8 cellular contexts compared by ENCODE assay signal in the genomic region with DNA sequence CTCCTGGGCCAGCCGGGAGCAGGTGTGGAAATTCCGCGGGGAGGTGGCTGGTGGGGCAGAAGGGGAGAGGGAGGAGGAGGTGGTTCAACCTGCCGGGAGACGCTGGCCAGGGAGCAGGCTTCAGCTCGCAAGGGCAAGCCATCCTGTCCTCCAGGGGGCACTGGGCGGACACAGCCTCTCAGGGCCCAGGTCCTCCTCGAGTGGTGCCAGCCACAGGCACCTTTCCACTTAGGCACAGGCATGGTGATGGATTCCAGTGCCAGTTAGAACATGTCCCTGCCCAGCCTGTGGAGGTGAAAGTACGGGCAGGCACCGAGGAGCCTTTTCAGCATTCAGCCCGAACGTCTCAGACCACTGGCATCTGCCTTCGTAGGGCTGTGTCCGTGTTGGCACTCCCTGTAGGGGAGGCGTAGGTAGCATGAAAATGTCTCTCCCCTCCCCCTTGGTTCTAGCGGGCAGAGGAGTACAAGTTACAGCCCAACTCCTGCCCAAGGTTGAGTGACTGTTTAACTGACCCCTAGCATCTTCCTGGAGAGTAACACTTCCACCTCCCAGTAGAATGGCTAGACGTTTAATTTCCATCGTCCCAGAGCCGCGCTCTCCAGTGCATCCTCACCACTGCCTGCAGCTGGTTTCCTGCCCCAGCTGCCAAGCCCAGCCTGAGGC. TPM values are rescaled to one million over a fixed set of nuclear protein-coding genes. Genes with fewer than 3 reads are reported as not detected.
DNase-seq lines count a peak whose midpoint lies in the region; ATAC-seq and TF ChIP-seq lines count a peak whose summit lies in the region.

No MANE protein-coding gene starts in this region.

- intact Hi-C loops in CD4-positive, alpha-beta memory T cell (cut with micrococcal nuclease), result no loop called here
- intact Hi-C loops in vagina (cut with DNase I), result no loop called here

- POLR2A ChIA-PET in CD4-positive, alpha-beta memory T cell (lab: Charles Lee; ENCODE audit: partially characterized antibody), result no interaction called here

- peaks cover 12% of the 10 kb centered on the region for H3K4me1 ChIP-seq in CD4-positive, alpha-beta memory T cell (ENCODE audit: insufficient read depth, low read length)
- H3K4me1 ChIP-seq in esophagus (ENCODE audit: control insufficient read depth in 2 of 2, insufficient read depth in 2 of 2, low read length in 1 of 2), result peaks cover 6 to 21% of the 10 kb centered on the region in 2 donors
- peaks cover 4 to 26% of the 10 kb centered on the region in 2 donors for H3K4me1 ChIP-seq in muscle layer of duodenum (ENCODE audit: control insufficient read depth in 1 of 2, insufficient read depth in 2 of 2, low read length in 2 of 2)
- H3K4me1 ChIP-seq in vagina, result peaks cover 60% of the 10 kb centered on the region

- peak overlapping the region in 6 of 8 donors; percentile 13 to 60 (median 44) for H3K4me3 Mint-ChIP-seq in CD4-positive, alpha-beta memory T cell
- no peak overlapping the region for H3K4me3 Mint-ChIP-seq in activated T-helper 17 cell treated with anti-CD3 and anti-CD28 coated beads, Interleukin-2, amount 50 U/mL, for 72 hours

- 17 to 30% methylated on average over 18 to 20 of the region's 20 CpGs for WGBS in esophagus, 2 donors

- no peaks in the 10 kb centered on the region for H3K36me3 Mint-ChIP-seq in CD4-positive, alpha-beta memory T cell
- no peaks in the 10 kb centered on the region for H3K36me3 Mint-ChIP-seq in activated T-helper 17 cell treated with anti-CD3 and anti-CD28 coated beads, Interleukin-2, amount 50 U/mL, for 72 hours (ENCODE audit: low read depth)

- peaks cover 14% of the 10 kb centered on the region for H3K27me3 ChIP-seq in CD4-positive, alpha-beta memory T cell (ENCODE audit: insufficient read depth, low read length)
- H3K27me3 ChIP-seq in esophagus (ENCODE audit: control insufficient read depth in 1 of 2, insufficient read depth in 2 of 2, low read length in 2 of 2) (no peaks in the 10 kb centered on the region), muscle layer of duodenum (ENCODE audit: low read depth, low read length) (no peaks in the 10 kb centered on the region), vagina (no peaks in the 10 kb centered on the region)

- no peaks in the 10 kb centered on the region for H3K9me3 ChIP-seq in CD4-positive, alpha-beta memory T cell (ENCODE audit: control insufficient read depth in 1 of 2, low read length in 2 of 2)
- H3K9me3 ChIP-seq in esophagus (ENCODE audit: control insufficient read depth in 2 of 2, insufficient read depth in 1 of 2, low read depth in 1 of 2, low read length in 1 of 2) (no peaks in the 10 kb centered on the region), muscle layer of duodenum (ENCODE audit: control insufficient read depth in 1 of 2, low read length in 2 of 2) (no peaks in the 10 kb centered on the region), vagina (no peaks in the 10 kb centered on the region)

- no peak overlapping the region for H3K27ac ChIP-seq in CD4-positive, alpha-beta memory T cell (ENCODE audit: low read depth, low read length)
- H3K27ac ChIP-seq in esophagus (ENCODE audit: low read depth in 2 of 2, low read length in 1 of 2), result peak overlapping the region; percentile 81 to 94
- H3K27ac ChIP-seq in muscle layer of duodenum (ENCODE audit: low read length), result no peak overlapping the region
- H3K27ac ChIP-seq in vagina, result peak overlapping the region; percentile 79

- peaks cover 1 to 10% (median 7%) of the 10 kb centered on the region in 4 donors for H3K4me1 Mint-ChIP-seq in CD4-positive, alpha-beta memory T cell
- H3K4me1 Mint-ChIP-seq in activated T-helper 17 cell treated with anti-CD3 and anti-CD28 coated beads, Interleukin-2, amount 50 U/mL, for 72 hours, result no peaks in the 10 kb centered on the region

- no peak for TF ChIP-seq POLR2A in vagina (IDR thresholded peaks at IDR 0.05)

- no peaks in the 10 kb centered on the region for H3K9me3 Mint-ChIP-seq in CD4-positive, alpha-beta memory T cell
- no peaks in the 10 kb centered on the region for H3K9me3 Mint-ChIP-seq in activated T-helper 17 cell treated with anti-CD3 and anti-CD28 coated beads, Interleukin-2, amount 50 U/mL, for 72 hours

- H3K36me3 ChIP-seq in CD4-positive, alpha-beta memory T cell (ENCODE audit: insufficient read depth, low read length), result no peaks in the 10 kb centered on the region
- H3K36me3 ChIP-seq in esophagus (ENCODE audit: control insufficient read depth in 2 of 2, insufficient read depth in 2 of 2, low read length in 1 of 2) (no peaks in the 10 kb centered on the region), muscle layer of duodenum (ENCODE audit: control insufficient read depth in 1 of 2, insufficient read depth in 2 of 2, low read length in 2 of 2) (no peaks in the 10 kb centered on the region), vagina (no peaks in the 10 kb centered on the region)

- CTCF ChIA-PET in CD4-positive, alpha-beta memory T cell (lab: Charles Lee; ENCODE audit: partially characterized antibody), result no interaction called here

- H3K27me3 Mint-ChIP-seq in CD4-positive, alpha-beta memory T cell, result peaks cover 24 to 40% of the 10 kb centered on the region in 2 donors
- peaks cover 26% of the 10 kb centered on the region for H3K27me3 Mint-ChIP-seq in activated T-helper 17 cell treated with anti-CD3 and anti-CD28 coated beads, Interleukin-2, amount 50 U/mL, for 72 hours

- TF ChIP-seq CTCF in vagina (IDR thresholded peaks at IDR 0.05), result peak in 1 of 3 experiments; percentile 21

- no peak for DNase-seq in CD4-positive, alpha-beta memory T cell
- peak; percentile 37 for DNase-seq in HCEC 1CT
- peak; percentile 49 for DNase-seq in SK-N-DZ (ENCODE audit: low spot score)
- DNase-seq in vagina (ENCODE audit: extremely low spot score in 2 of 2), result peak in 1 of 2 donors; percentile 96

- no peak overlapping the region for H3K4me3 ChIP-seq in CD4-positive, alpha-beta memory T cell (ENCODE audit: low read length in 2 of 2)
- peak overlapping the region; percentile 67 to 69 for H3K4me3 ChIP-seq in esophagus (ENCODE audit: low read depth in 1 of 2, low read length in 2 of 2)
- peak overlapping the region; percentile 43 to 59 for H3K4me3 ChIP-seq in muscle layer of duodenum (ENCODE audit: low read depth in 1 of 2, low read length in 2 of 2)
- H3K4me3 ChIP-seq in vagina, result peak overlapping the region; percentile 56 to 86

- no peak overlapping the region for H3K27ac Mint-ChIP-seq in CD4-positive, alpha-beta memory T cell
- no peak overlapping the region for H3K27ac Mint-ChIP-seq in activated T-helper 17 cell treated with anti-CD3 and anti-CD28 coated beads, Interleukin-2, amount 50 U/mL, for 72 hours

- no peak for ATAC-seq in GM21423 (IDR thresholded peaks at IDR 0.05; ENCODE audit: unreplicated experiment)
- ATAC-seq in activated T-helper 17 cell treated with anti-CD3 and anti-CD28 coated beads, Interleukin-2, amount 50 U/mL, for 72 hours (replicated peaks), result no peak

RNA-seq across cellular contexts. Expression of gene DAB2IP, which starts 48.9 kb away (rescaled TPM):
- total RNA-seq in CD4-positive, alpha-beta memory T cell, result not detected
- polyA plus RNA-seq in CD4-positive, alpha-beta memory T cell, result not detected
- polyA plus RNA-seq in SK-N-DZ (2014; cell fraction: cytosol; rRNA removed), result 19.9 and 27.0 TPM in 2 replicates
- 18.5 and 25.6 TPM in 2 replicates for polyA plus RNA-seq in SK-N-DZ (2014; cell fraction: nucleus; rRNA removed)
- 10 to 100 TPM; 16.7 to 26.4 TPM for polyA plus RNA-seq in esophagus
- 38.8 TPM for total RNA-seq in vagina
- under 1 TPM in 1 of 2 donors, not detected in 1; 0.09 TPM for total RNA-seq in activated T-helper 17 cell treated with anti-CD3 and anti-CD28 coated beads, Interleukin-2, amount 50 U/mL, for 72 hours

Comparison
In these comparisons a context has a peak if more than half of its experiments do, and no peak if none do; other contexts are left out.
1. DNase-seq: peak in HCEC 1CT (single experiment) and SK-N-DZ (single experiment); none in CD4-positive, alpha-beta memory T cell (0 of 5).
2. H3K27ac ChIP-seq: peak in esophagus (2 of 2) and vagina (single experiment); none in CD4-positive, alpha-beta memory T cell (single experiment) and muscle layer of duodenum (single experiment).
3. H3K4me3 ChIP-seq: peak in esophagus (2 of 2), muscle layer of duodenum (2 of 2) and vagina (2 of 2); none in CD4-positive, alpha-beta memory T cell (0 of 2).
4. RNA of gene DAB2IP, which starts 48.9 kb away (total RNA-seq): 38.8 TPM in vagina (single experiment); 0.09 TPM in activated T-helper 17 cell treated with anti-CD3 and anti-CD28 coated beads, Interleukin-2, amount 50 U/mL, for 72 hours and not detected in CD4-positive, alpha-beta memory T cell; every median in the first group is over 10 times any median in the second.